8 cellular contexts compared by ENCODE assay signal in the genomic region with DNA sequence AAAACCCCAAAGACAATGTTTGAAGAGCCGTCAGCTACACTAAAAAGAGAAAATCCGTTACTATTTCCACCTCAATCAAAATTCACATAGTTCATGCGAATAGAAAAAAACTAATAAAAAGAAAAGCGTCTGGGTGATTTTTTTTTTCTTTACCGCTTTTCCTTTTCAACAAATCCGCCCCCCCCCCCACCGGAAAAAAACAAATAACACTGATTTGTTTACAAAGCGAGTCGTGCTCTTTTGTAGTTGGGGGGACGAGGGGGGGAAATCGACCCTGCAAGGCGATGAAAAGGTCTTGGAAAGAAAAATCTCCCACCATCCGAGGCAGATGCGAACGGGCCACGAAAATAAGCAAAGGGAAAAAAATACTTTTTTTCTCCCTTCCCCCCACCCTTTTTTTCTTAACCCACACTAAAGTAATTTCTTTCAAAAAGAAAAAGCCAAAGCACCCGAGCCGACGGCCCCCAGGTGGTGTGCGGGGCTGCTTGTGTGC. TPM values are rescaled to one million over a fixed set of nuclear protein-coding genes. Genes with fewer than 3 reads are reported as not detected.
A peak's percentile ranks its signal among the peaks of the same experiment; 100 is the strongest.
DNase-seq lines count a peak whose midpoint lies in the region; ATAC-seq and TF ChIP-seq lines count a peak whose summit lies in the region.

No MANE protein-coding gene starts in this region.

- peaks cover 43% of the 10 kb centered on the region for H3K27me3 ChIP-seq in BE2C

- no peaks in the 10 kb centered on the region for H3K36me3 ChIP-seq in BE2C

- H3K4me3 ChIP-seq in BE2C (ENCODE audit: low read depth, low read length): peak overlapping the region; percentile 51

- H3K27me3 Mint-ChIP-seq in naive B cell: peaks cover 39 to 43% (median 40%) of the 10 kb centered on the region in 3 donors

- peak overlapping the region; percentile 88 for H3K27ac ChIP-seq in cingulate gyrus (ENCODE audit: low read depth, low read length)

- TF ChIP-seq CTCF in BE2C (IDR thresholded peaks at IDR 0.05; ENCODE audit: low read depth, low read length): no peak

- H3K9me3 Mint-ChIP-seq in naive B cell: peaks cover 0 to 14% (median 0%) of the 10 kb centered on the region in 7 donors

- H3K4me1 ChIP-seq in BE2C: no peaks in the 10 kb centered on the region

- H3K4me3 Mint-ChIP-seq in naive B cell: peak overlapping the region; percentile 85 to 98 (median 89)

- peaks cover 16 to 18% (median 17%) of the 10 kb centered on the region in 3 donors for H3K4me1 Mint-ChIP-seq in naive B cell

- peaks cover 0 to 8% of the 10 kb centered on the region in 2 donors for H3K36me3 Mint-ChIP-seq in naive B cell

- H3K27ac Mint-ChIP-seq in naive B cell: peak overlapping the region in 1 of 6 donors; percentile 47

- no peaks in the 10 kb centered on the region for H3K9me3 ChIP-seq in BE2C

- DNase-seq in BE2C (no peak), M059J (ENCODE audit: low read depth) (peak; percentile 20), naive B cell (no peak), SIG-M5 (lab: John Stamatoyannopoulos, UW) (no peak), left lobe of liver (ENCODE audit: low spot score) (no peak), HPDE6-E6E7 (ENCODE audit: extremely low spot score) (no peak)

- ATAC-seq in naive B cell (ENCODE audit: low read depth in 2 of 2) (no peak), GM21825 (IDR thresholded peaks at IDR 0.05; ENCODE audit: unreplicated experiment) (no peak), left lobe of liver (no peak)

RNA-seq across cellular contexts. Expression of a gene that starts 0.6 kb away (rescaled TPM):
- not detected for polyA plus RNA-seq in BE2C (2012; ENCODE audit: insufficient read depth, insufficient read length, low read depth)
- total RNA-seq in M059J (2014; rRNA removed; shearing (Covaris generic)): 8.3 and 20.4 TPM in 2 replicates
- polyA plus RNA-seq in naive B cell (ENCODE audit: low read depth in 6 of 6): under 1 TPM in 3 of 6 donors, not detected in 3; 0.07 to 0.24 (median 0.11) TPM
- total RNA-seq in left lobe of liver: 1.6 TPM
